12 cellular contexts compared by ENCODE assay signal in the genomic region with DNA sequence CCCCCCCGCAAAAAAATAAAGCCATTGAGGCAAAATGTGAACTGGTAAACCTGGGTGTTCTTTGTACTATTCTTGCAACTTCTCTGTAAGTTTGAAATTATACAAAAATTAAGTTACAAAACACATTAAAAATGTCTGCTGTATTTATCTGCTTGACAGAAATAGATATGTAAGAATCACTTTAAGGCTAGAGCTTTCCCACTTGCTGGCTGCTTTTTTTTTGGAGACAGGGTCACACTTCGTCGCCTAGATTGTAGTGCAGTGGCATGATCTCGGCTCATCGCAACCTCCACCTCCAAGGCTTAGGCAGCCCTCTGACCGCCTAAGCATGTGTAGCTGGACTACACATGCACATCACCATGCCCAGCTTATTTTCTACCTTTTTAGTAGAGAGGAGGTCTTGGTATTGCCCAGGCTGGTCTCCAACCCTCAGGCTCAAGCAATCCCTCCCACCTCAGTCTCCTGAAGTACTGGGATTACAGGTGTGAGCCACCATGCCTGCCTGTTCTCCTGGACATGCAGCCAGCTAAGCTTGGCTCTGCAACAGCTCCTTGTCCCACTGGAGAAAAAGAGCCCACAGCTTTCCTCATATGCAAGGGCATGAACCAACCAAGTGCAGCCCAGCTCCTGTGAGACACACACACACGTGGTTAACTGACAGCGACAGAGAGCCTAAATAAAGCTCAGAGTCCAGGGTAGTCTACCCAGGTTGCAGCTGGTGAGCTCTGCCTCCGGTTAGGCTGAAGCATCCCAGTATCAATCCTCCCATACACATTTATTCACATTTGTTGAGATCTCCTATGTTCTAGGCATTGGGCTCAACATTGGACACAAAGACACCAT. TPM values are rescaled to one million over a fixed set of nuclear protein-coding genes. Genes with fewer than 3 reads are reported as not detected.
DNase-seq lines count a peak whose midpoint lies in the region; FAIRE-seq and TF ChIP-seq lines count a peak whose summit lies in the region.
"Had no signal": no experiment of that assay in that cellular context is flagged by ENCODE, and none has a peak within 500 bp of the region (broad histone marks: within the 10 kb centered on the region; RNA-seq: fewer than 3 reads in every experiment).

No MANE protein-coding gene starts in this region.

- TF ChIP-seq CTCF in 22Rv1 (IDR thresholded peaks at IDR 0.05) (no peak), endothelial cell (IDR thresholded peaks at IDR 0.05; ENCODE audit: unreplicated experiment) (no peak), GM13977 (IDR thresholded peaks at IDR 0.05; ENCODE audit: extremely low read depth, insufficient read depth, missing control alignments) (no peak)

- no peaks in the 10 kb centered on the region for H3K9me3 Mint-ChIP-seq in endothelial cell (ENCODE audit: unreplicated experiment)

- H3K27ac ChIP-seq in 22Rv1 (peak overlapping the region; percentile 43), SK-N-MC (peak overlapping the region; percentile 45; the same call in 1 of the 2 replicates)

- no peaks in the 10 kb centered on the region for H3K9me3 ChIP-seq in SK-N-MC (ENCODE audit: low read depth, low read length)

- no peak for FAIRE-seq in GM12892 (lab: Jason Lieb, UNC)
- FAIRE-seq: keratinocyte had no signal

- peaks cover 24% of the 10 kb centered on the region for H3K36me3 Mint-ChIP-seq in endothelial cell (ENCODE audit: low read depth, unreplicated experiment)

- peaks cover 12% of the 10 kb centered on the region for H3K4me1 Mint-ChIP-seq in endothelial cell (ENCODE audit: unreplicated experiment)

- H3K4me3 Mint-ChIP-seq in endothelial cell (ENCODE audit: unreplicated experiment) = peak overlapping the region; percentile 60

- H3K27me3 Mint-ChIP-seq in endothelial cell (ENCODE audit: unreplicated experiment) = peaks cover 8% of the 10 kb centered on the region

- no peak overlapping the region for H3K4me3 ChIP-seq in SK-N-MC

- peak; percentile 86 for TF ChIP-seq POLR2A in GM12892 (IDR thresholded peaks at IDR 0.05; ENCODE audit: low read depth, low read length)

- DNase-seq in GM12892 (ENCODE audit: insufficient read length) = no peak
- no peak for DNase-seq in SK-N-MC (ENCODE audit: low read depth, low spot score)
- no peak for DNase-seq in endothelial cell (ENCODE audit: low spot score)
- no peak for DNase-seq in DMS153 (lab: John Stamatoyannopoulos, UW)
- DNase-seq in GM13977 (ENCODE audit: low spot score) = no peak
- no peak for DNase-seq in HPDE6-E6E7 (ENCODE audit: extremely low spot score)
- DNase-seq in NCI-H1436 (lab: John Stamatoyannopoulos, UW) = no peak
- DNase-seq: IMR-90; SIG-M5; stimulated activated naive CD4-positive, alpha-beta T cell treated with Interleukin-2 at 50 U/mL for 16 hours had no signal

- peaks cover 60% of the 10 kb centered on the region for H3K36me3 ChIP-seq in SK-N-MC (ENCODE audit: insufficient read depth, low read length)

- in situ Hi-C loops in GM13977 (cut with MboI; ENCODE audit: low pct_unique_long_range_greater_than_20kb, low sequenced_read_pairs, unreplicated experiment) = loop anchor here (10.0 to 25.0 kb wide), 3 partner anchors 273 to 469 kb away; a partner anchor contains a TSS

- no peak overlapping the region for H3K9ac ChIP-seq in SK-N-MC (ENCODE audit: insufficient read length)

- H3K27ac Mint-ChIP-seq in endothelial cell (ENCODE audit: unreplicated experiment) = no peak overlapping the region

RNA-seq across cellular contexts. Expression of a gene that starts 4.5 kb away (rescaled TPM):
- 10,271 TPM for polyA plus RNA-seq in GM12892 (2012; ENCODE audit: missing spikeins)
- total RNA-seq in endothelial cell (ENCODE audit: unreplicated experiment) = 1,823 TPM
